ENCODE assay signal across 9 cellular contexts in genomic region chrX:65601126-65601525, GRCh38.
DNase-seq lines count a peak whose midpoint lies in the region; ATAC-seq and TF ChIP-seq lines count a peak whose summit lies in the region.
"Had no signal": no experiment of that assay in that cellular context is flagged by ENCODE, and none has a peak within 500 bp of the region (broad histone marks: within the 10 kb centered on the region; RNA-seq: fewer than 3 reads in every experiment).

No MANE protein-coding gene starts in this region.

- H3K9me3 ChIP-seq in Peyer's patch (no peaks in the 10 kb centered on the region), ovary (no peaks in the 10 kb centered on the region)

- 51 to 53% (median 52%) methylated on average over 3 of the region's 3 CpGs for WGBS in ovary, 3 donors

- ATAC-seq in HG02610 (IDR thresholded peaks at IDR 0.05; ENCODE audit: unreplicated experiment): no peak

- H2AFZ ChIP-seq in ACC112 (ENCODE audit: low read length, unreplicated experiment): peak overlapping the region; percentile 78

- peaks cover 2% of the 10 kb centered on the region for H3K79me2 ChIP-seq in ACC112 (ENCODE audit: control insufficient read depth, insufficient read depth, low read length, unreplicated experiment)

- intact Hi-C loops in dorsolateral prefrontal cortex (cut with DNase I) (no loop called here), ovary (cut with DNase I) (no loop called here)

- no peak for TF ChIP-seq EP300 in ovary (IDR thresholded peaks at IDR 0.05)

- H3K27me3 ChIP-seq in ACC112 (ENCODE audit: insufficient read depth, low read length) (no peaks in the 10 kb centered on the region), Peyer's patch (no peaks in the 10 kb centered on the region), dorsolateral prefrontal cortex (peaks cover 0 to 72% (median 14%) of the 10 kb centered on the region in 45 donors), ovary (no peaks in the 10 kb centered on the region)

- DNase-seq in Peyer's patch (no peak), dorsolateral prefrontal cortex (no peak), ovary (no peak), NCI-H774 (lab: John Stamatoyannopoulos, UW) (no peak)
- no peak for DNase-seq in stimulated activated naive CD4-positive, alpha-beta T cell treated with Interleukin-2 at 50 U/mL for 16 hours (lab: John Stamatoyannopoulos, UW)
- no peak for DNase-seq in effector CD4-positive, alpha-beta T cell
- DNase-seq: NCI-H1105 treated with DMSO at 0.1 percent for 48 hours had no signal

- H3K4me1 ChIP-seq in ACC112 (ENCODE audit: control insufficient read depth, insufficient read depth, low read length, unreplicated experiment) (peaks cover 35% of the 10 kb centered on the region), Peyer's patch (peaks cover 0 to 10% (median 2%) of the 10 kb centered on the region in 4 donors), ovary (ENCODE audit: insufficient read depth) (no peaks in the 10 kb centered on the region)

- TF ChIP-seq CTCF in Peyer's patch (IDR thresholded peaks at IDR 0.05) (no peak), dorsolateral prefrontal cortex (IDR thresholded peaks at IDR 0.05 in 54 of 56, conservative IDR thresholded peaks at IDR 0.05 in 2 of 56; ENCODE audit: low read depth in 1 of 56, partially characterized antibody in 56 of 56) (no peak), ovary (IDR thresholded peaks at IDR 0.05) (no peak)

- TF ChIP-seq POLR2A in Peyer's patch (IDR thresholded peaks at IDR 0.05) (no peak), ovary (IDR thresholded peaks at IDR 0.05) (no peak)

- H3K36me3 ChIP-seq in ACC112 (ENCODE audit: insufficient read depth, low read length) (no peaks in the 10 kb centered on the region), Peyer's patch (no peaks in the 10 kb centered on the region), ovary (no peaks in the 10 kb centered on the region)

- H3K4me3 ChIP-seq in ACC112 (ENCODE audit: low read depth, low read length) (no peak overlapping the region), Peyer's patch (no peak overlapping the region), dorsolateral prefrontal cortex (no peak overlapping the region), ovary (no peak overlapping the region)

- H3K27ac ChIP-seq in ACC112 (ENCODE audit: low read depth, low read length): peak overlapping the region; percentile 92
- peak overlapping the region; percentile 71 to 86 (median 79) for H3K27ac ChIP-seq in Peyer's patch
- H3K27ac ChIP-seq in dorsolateral prefrontal cortex: peak overlapping the region in 53 of 59 donors; percentile 13 to 88 (median 69)
- H3K27ac ChIP-seq in ovary: peak overlapping the region; percentile 69 to 75
